Comparison of ENCODE assay signal across 17 cellular contexts in the genomic region with DNA sequence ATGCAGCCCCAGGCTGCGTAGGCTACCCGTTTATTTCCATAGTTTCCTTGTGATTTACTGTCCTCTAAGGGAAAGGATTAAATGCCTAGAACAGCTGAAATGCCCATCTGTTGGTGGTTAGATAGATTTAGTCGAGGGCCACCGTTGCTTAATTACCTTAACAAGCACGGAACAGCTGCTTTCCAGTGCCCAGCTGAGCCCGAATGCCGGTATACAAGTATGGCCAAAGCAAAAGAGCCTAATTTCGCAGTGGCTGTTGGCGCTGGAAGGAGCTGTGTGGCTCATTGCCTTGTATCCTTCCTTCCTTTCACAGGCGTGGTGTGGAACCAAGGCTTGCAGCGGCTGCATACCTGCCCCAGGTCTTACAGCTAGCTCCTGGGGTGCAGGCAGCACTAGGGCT.
A peak's percentile ranks its signal among the peaks of the same experiment; 100 is the strongest.
DNase-seq lines count a peak whose midpoint lies in the region; ATAC-seq and TF ChIP-seq lines count a peak whose summit lies in the region.
"Had no signal": no experiment of that assay in that cellular context is flagged by ENCODE, and none has a peak within 500 bp of the region (broad histone marks: within the 10 kb centered on the region; RNA-seq: fewer than 3 reads in every experiment).

No MANE protein-coding gene starts in this region.

- H3K4me3 ChIP-seq in A673 (ENCODE audit: low read depth, low read length, poor library complexity, severe bottlenecking) (no peak overlapping the region), KMS-11 (IDR thresholded peaks at IDR 0.05; ENCODE audit: insufficient read depth, low read depth, low read length) (no peak overlapping the region)
- H3K4me3 ChIP-seq: esophagus muscularis mucosa, prostate gland had no signal

- H3K27ac Mint-ChIP-seq in endothelial cell (ENCODE audit: unreplicated experiment) = peak overlapping the region; percentile 91
- H3K27ac Mint-ChIP-seq: activated T-helper 1 cell treated with anti-CD3 and anti-CD28 coated beads, Interleukin-12 subunit alpha, Interleukin-12 subunit beta, Interleukin-2, Interleukin-4 antibody, amounts not matched to agents 30 ng/mL and 10 ng/mL and 1 ng/mL, durations not matched to agents 14 hours and 24 hours and 36 hours; CD4-positive, CD25-positive, alpha-beta regulatory T cell; naive B cell; T-helper 17 cell had no signal

- peaks cover 20% of the 10 kb centered on the region for H3K79me2 ChIP-seq in KMS-11 (ENCODE audit: insufficient read depth, low read depth)

- H3K4me1 ChIP-seq in A673 (ENCODE audit: insufficient read depth, low read length, poor library complexity, severe bottlenecking) (peaks cover 12% of the 10 kb centered on the region), KMS-11 (ENCODE audit: low read depth, poor library complexity, severe bottlenecking) (peaks cover 57% of the 10 kb centered on the region)
- H3K4me1 ChIP-seq: esophagus muscularis mucosa, prostate gland had no signal

- peak overlapping the region; percentile 51; the same call in 1 of the 2 replicates for H3K4me2 ChIP-seq in KMS-11

- peak overlapping the region; percentile 21 for H3K4me3 Mint-ChIP-seq in endothelial cell (ENCODE audit: unreplicated experiment)
- H3K4me3 Mint-ChIP-seq: activated T-helper 1 cell treated with anti-CD3 and anti-CD28 coated beads, Interleukin-12 subunit alpha, Interleukin-12 subunit beta, Interleukin-2, Interleukin-4 antibody, amounts not matched to agents 30 ng/mL and 10 ng/mL and 1 ng/mL, durations not matched to agents 14 hours and 24 hours and 36 hours; CD4-positive, CD25-positive, alpha-beta regulatory T cell; naive B cell; T-helper 17 cell had no signal

- peaks cover 5% of the 10 kb centered on the region for H3K9me3 ChIP-seq in A673 (ENCODE audit: low read depth, low read length, poor library complexity, severe bottlenecking)
- H3K9me3 ChIP-seq: esophagus muscularis mucosa, prostate gland had no signal

- intact Hi-C loops in A673 (cut with micrococcal nuclease; ENCODE audit: unreplicated experiment) = loop anchor here (5.0 kb wide), 1 partner anchor 52 kb away; no protein-coding TSS in a partner anchor

- no peak for TF ChIP-seq CTCF in A673 (conservative IDR thresholded peaks at IDR 0.05; ENCODE audit: low read depth, low read length)
- no peak for TF ChIP-seq CTCF in KMS-11 (conservative IDR thresholded peaks at IDR 0.05; ENCODE audit: low read depth, low read length)
- no peak for TF ChIP-seq CTCF in endothelial cell (IDR thresholded peaks at IDR 0.05; ENCODE audit: unreplicated experiment)

- peaks cover 31% of the 10 kb centered on the region for H3K4me1 Mint-ChIP-seq in endothelial cell (ENCODE audit: unreplicated experiment)
- H3K4me1 Mint-ChIP-seq: CD4-positive, CD25-positive, alpha-beta regulatory T cell; T-helper 17 cell had no signal

- no TSS peak for BruUV-seq in A673 (replicated peaks; lab: Mats Ljungman, UMichigan)

- DNase-seq in A673 (ENCODE audit: low spot score) (peak; percentile 54), NCI-H82 (lab: John Stamatoyannopoulos, UW) (peak; percentile 96), endothelial cell (ENCODE audit: low spot score) (no peak), HEK293T (ENCODE audit: extremely low spot score) (no peak), dermis blood vessel endothelial cell (no peak)
- DNase-seq: ACHN; activated CD4-positive, CD25-positive, alpha-beta regulatory T cell; CD4-positive, CD25-positive, alpha-beta regulatory T cell; naive B cell; stimulated activated naive CD4-positive, alpha-beta T cell treated with Interleukin-2 at 50 U/mL for 16 hours; T-helper 17 cell had no signal

- no peaks in the 10 kb centered on the region for H3K9me3 Mint-ChIP-seq in endothelial cell (ENCODE audit: unreplicated experiment)
- H3K9me3 Mint-ChIP-seq: activated T-helper 1 cell treated with anti-CD3 and anti-CD28 coated beads, Interleukin-12 subunit alpha, Interleukin-12 subunit beta, Interleukin-2, Interleukin-4 antibody, amounts not matched to agents 30 ng/mL and 10 ng/mL and 1 ng/mL, durations not matched to agents 14 hours and 24 hours and 36 hours; naive B cell had no signal

- CTCF ChIA-PET in A673 (lab: Charles Lee) (no interaction called here), HEK293T (lab: Yijun Ruan, JAX) (interaction anchor here (1.4 kb wide), 1 partner anchor 113 kb away, joined by 4 read pairs; no protein-coding TSS in a partner anchor)

- peaks cover 27% of the 10 kb centered on the region for H3K36me3 Mint-ChIP-seq in endothelial cell (ENCODE audit: low read depth, unreplicated experiment)
- H3K36me3 Mint-ChIP-seq: CD4-positive, CD25-positive, alpha-beta regulatory T cell; naive B cell had no signal

- ATAC-seq in GM21723 (IDR thresholded peaks at IDR 0.05; ENCODE audit: unreplicated experiment) (no peak), GM18502 (IDR thresholded peaks at IDR 0.05; ENCODE audit: poor library complexity, unreplicated experiment) (no peak)
- ATAC-seq: T-helper 17 cell had no signal

- H3K27me3 Mint-ChIP-seq in endothelial cell (ENCODE audit: unreplicated experiment) = peaks cover 9% of the 10 kb centered on the region
- H3K27me3 Mint-ChIP-seq: CD4-positive, CD25-positive, alpha-beta regulatory T cell; T-helper 17 cell had no signal

- H3K27ac ChIP-seq in A673 (ENCODE audit: low read depth, low read length, poor library complexity, severe bottlenecking) = no peak overlapping the region
- peak overlapping the region; percentile 89; the same call in 1 of the 2 replicates for H3K27ac ChIP-seq in KMS-11
- H3K27ac ChIP-seq: esophagus muscularis mucosa, prostate gland had no signal

- no peak overlapping the region for H2AFZ ChIP-seq in KMS-11 (ENCODE audit: low read depth)

- H3K27me3 ChIP-seq in A673 (replicated peaks; ENCODE audit: insufficient read depth, low read depth, low read length, poor library complexity) (no peaks in the 10 kb centered on the region), KMS-11 (ENCODE audit: insufficient read depth, low read depth) (no peaks in the 10 kb centered on the region)
- H3K27me3 ChIP-seq: esophagus muscularis mucosa had no signal

- POLR2A ChIA-PET in A673 (lab: Charles Lee; ENCODE audit: low non-redundant PET) (no interaction called here), HEK293T (lab: Yijun Ruan, JAX) (no interaction called here)

- no peak overlapping the region for H3K9ac ChIP-seq in KMS-11

- no peaks in the 10 kb centered on the region for H4K20me1 ChIP-seq in KMS-11 (ENCODE audit: insufficient read depth)

- no peaks in the 10 kb centered on the region for H3K36me3 ChIP-seq in A673 (ENCODE audit: insufficient read depth, low read length, poor library complexity, severe bottlenecking)
- H3K36me3 ChIP-seq in KMS-11 (ENCODE audit: insufficient read depth) = peaks cover 17% of the 10 kb centered on the region; the same call in 1 of the 2 replicates
- H3K36me3 ChIP-seq: esophagus muscularis mucosa, prostate gland had no signal

TF ChIP-seq in HEK293T, 16 proteins besides CTCF, POLR2A, EP300 and RAD21:
- TF ChIP-seq, protein P1, sequence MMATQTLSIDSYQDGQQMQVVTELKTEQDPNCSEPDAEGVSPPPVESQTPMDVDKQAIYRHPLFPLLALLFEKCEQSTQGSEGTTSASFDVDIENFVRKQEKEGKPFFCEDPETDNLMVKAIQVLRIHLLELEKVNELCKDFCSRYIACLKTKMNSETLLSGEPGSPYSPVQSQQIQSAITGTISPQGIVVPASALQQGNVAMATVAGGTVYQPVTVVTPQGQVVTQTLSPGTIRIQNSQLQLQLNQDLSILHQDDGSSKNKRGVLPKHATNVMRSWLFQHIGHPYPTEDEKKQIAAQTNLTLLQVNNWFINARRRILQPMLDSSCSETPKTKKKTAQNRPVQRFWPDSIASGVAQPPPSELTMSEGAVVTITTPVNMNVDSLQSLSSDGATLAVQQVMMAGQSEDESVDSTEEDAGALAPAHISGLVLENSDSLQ (IDR thresholded peaks at IDR 0.05) = no peak
- TF ChIP-seq ARNT (IDR thresholded peaks at IDR 0.05) = no peak
- no peak for TF ChIP-seq SUZ12 (IDR thresholded peaks at IDR 0.05)
- TF ChIP-seq ZNF384 (IDR thresholded peaks at IDR 0.05) = no peak
- no peak for TF ChIP-seq HDGF (IDR thresholded peaks at IDR 0.05; ENCODE audit: borderline replicate concordance)
- TF ChIP-seq TARDBP (IDR thresholded peaks at IDR 0.05) = no peak
- no peak for TF ChIP-seq SP1 (IDR thresholded peaks at IDR 0.05)

Comparison
In these comparisons a context has a peak if more than half of its experiments do, and no peak if none do; other contexts are left out.
1. DNase-seq: peak in A673 (single experiment) and NCI-H82 (single experiment); none in endothelial cell (single experiment), HEK293T (single experiment) and dermis blood vessel endothelial cell (single experiment).